Comparison of ENCODE assay signal across 18 cellular contexts in the genomic region with DNA sequence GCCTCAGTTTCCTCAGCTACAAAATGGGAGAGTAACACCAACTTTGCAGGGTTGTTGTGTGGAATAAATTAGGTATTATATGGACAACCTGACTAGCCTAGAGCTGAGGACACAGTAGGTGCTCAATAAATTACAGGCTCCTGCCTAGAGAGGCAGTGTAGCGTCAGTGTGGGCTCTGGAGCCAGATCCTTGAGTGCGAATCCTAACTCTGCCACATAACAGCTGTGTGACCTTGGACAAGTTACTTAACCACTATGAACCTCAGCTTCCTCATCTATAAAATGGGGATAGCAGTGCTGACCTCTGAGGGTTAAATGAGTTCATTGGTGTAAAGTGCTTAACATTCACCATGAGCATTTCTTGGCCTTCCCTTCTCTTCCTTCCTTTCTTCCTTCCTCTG. TPM values are rescaled to one million over a fixed set of nuclear protein-coding genes. Genes with fewer than 3 reads are reported as not detected.
DNase-seq lines count a peak whose midpoint lies in the region; ATAC-seq, FAIRE-seq and TF ChIP-seq lines count a peak whose summit lies in the region.
"Had no signal": no experiment of that assay in that cellular context is flagged by ENCODE, and none has a peak within 500 bp of the region (broad histone marks: within the 10 kb centered on the region; RNA-seq: fewer than 3 reads in every experiment).

No MANE protein-coding gene starts in this region.

- no peak overlapping the region for H3K4me2 ChIP-seq in HepG2 (ENCODE audit: low read depth, low read length)

- TF ChIP-seq EP300 in HepG2 (IDR thresholded peaks at IDR 0.05; ENCODE audit: low read depth in 2 of 2, low read length in 2 of 2) (no peak), HepG2 (CRISPR knock-in tag; IDR thresholded peaks at IDR 0.05; ENCODE audit: borderline replicate concordance) (no peak)

- DNase-seq in HepG2 (ENCODE audit: low spot score) (no peak), right lobe of liver (no peak), kidney (no peak), thyroid gland (no peak), NCI-H524 (lab: John Stamatoyannopoulos, UW) (no peak), NCI-H82 treated with DMSO at 0.1 percent for 48 hours (lab: John Stamatoyannopoulos, UW; ENCODE audit: unreplicated experiment) (no peak), activated gamma-delta T cell treated with Interleukin-2 at 50 U/mL for 16 hours (no peak)
- DNase-seq: BE2C; CD8-positive, alpha-beta T cell; COR-L47; DMS53; GF-D8; IMR-90 had no signal

- H4K20me1 ChIP-seq in HepG2 (ENCODE audit: insufficient read depth, low read length) = no peaks in the 10 kb centered on the region

- H3K36me3 ChIP-seq in HepG2 (replicated peaks in 1 of 2; ENCODE audit: control insufficient read depth in 1 of 2, insufficient read depth in 2 of 2, low read length in 2 of 2) = peaks cover 3 to 7% of the 10 kb centered on the region in 2 experiments; a peak in 2 of 5 replicates
- H3K36me3 ChIP-seq in right lobe of liver = no peaks in the 10 kb centered on the region
- peaks cover 0 to 4% of the 10 kb centered on the region in 2 donors for H3K36me3 ChIP-seq in kidney (ENCODE audit: control insufficient read depth in 1 of 2, insufficient read depth in 2 of 2, low read length in 2 of 2)
- no peaks in the 10 kb centered on the region for H3K36me3 ChIP-seq in thyroid gland
- H3K36me3 ChIP-seq: BE2C had no signal

- H3K27ac ChIP-seq in HepG2 (ENCODE audit: extremely low read length, insufficient read depth, low read length) (no peak overlapping the region), right lobe of liver (no peak overlapping the region), VCaP (peak overlapping the region; percentile 99), kidney (ENCODE audit: low read depth in 2 of 2, low read length in 2 of 2) (peak overlapping the region; percentile 90 to 94), thyroid gland (peak overlapping the region; percentile 93 to 96 (median 94))

- in situ Hi-C loops in HepG2 (cut with HindIII; ENCODE audit: extremely low pct_ligation_motif_present, low pct_unique_long_range_greater_than_20kb) = no loop called here

- ATAC-seq in HepG2 (no peak), right lobe of liver (no peak)
- ATAC-seq: CD8-positive, alpha-beta T cell; HCT116 had no signal

- no peak for TF ChIP-seq CTCF in HepG2 (CRISPR knock-in tag; IDR thresholded peaks at IDR 0.05)
- no peak for TF ChIP-seq CTCF in right lobe of liver (IDR thresholded peaks at IDR 0.05)
- no peak for TF ChIP-seq CTCF in VCaP (conservative IDR thresholded peaks at IDR 0.05)
- TF ChIP-seq CTCF in kidney (IDR thresholded peaks at IDR 0.05; ENCODE audit: borderline replicate concordance, extremely low read depth, insufficient read depth) = no peak
- no peak for TF ChIP-seq CTCF in thyroid gland (IDR thresholded peaks at IDR 0.05)

- no peak overlapping the region for H2AFZ ChIP-seq in HepG2 (ENCODE audit: low read length)

- no peaks in the 10 kb centered on the region for H3K27me3 ChIP-seq in HepG2 (ENCODE audit: control insufficient read depth in 1 of 2, insufficient read depth in 2 of 2, low read length in 2 of 2)
- H3K27me3 ChIP-seq in right lobe of liver = no peaks in the 10 kb centered on the region
- no peaks in the 10 kb centered on the region for H3K27me3 ChIP-seq in thyroid gland
- H3K27me3 ChIP-seq: BE2C had no signal

- POLR2A ChIA-PET in HepG2 (lab: Yijun Ruan, JAX) = no interaction called here

- H3K9me3 ChIP-seq in HepG2 (ENCODE audit: low read length) (no peaks in the 10 kb centered on the region), right lobe of liver (no peaks in the 10 kb centered on the region), kidney (ENCODE audit: control insufficient read depth in 1 of 2, low read length in 2 of 2) (no peaks in the 10 kb centered on the region), thyroid gland (no peaks in the 10 kb centered on the region)
- H3K9me3 ChIP-seq: BE2C had no signal

- FAIRE-seq in HepG2 (lab: Jason Lieb, UNC) (no peak), kidney (lab: Jason Lieb, UNC) (no peak)
- FAIRE-seq: A204.1, H54 had no signal

- H3K4me1 ChIP-seq in HepG2 (ENCODE audit: insufficient read depth, low read length) = peaks cover 19% of the 10 kb centered on the region
- H3K4me1 ChIP-seq in right lobe of liver = peaks cover 0 to 12% (median 4%) of the 10 kb centered on the region in 4 donors
- peaks cover 31 to 48% of the 10 kb centered on the region in 2 donors for H3K4me1 ChIP-seq in kidney (ENCODE audit: control insufficient read depth in 1 of 2, insufficient read depth in 1 of 2, low read depth in 1 of 2, low read length in 2 of 2)
- peaks cover 82 to 90% of the 10 kb centered on the region in 2 donors for H3K4me1 ChIP-seq in thyroid gland
- H3K4me1 ChIP-seq: BE2C had no signal

- no TSS peak for BruUV-seq in HepG2 (replicated peaks; lab: Mats Ljungman, UMichigan)

- CTCF ChIA-PET in HepG2 (lab: Yijun Ruan, JAX; ENCODE audit: low intra/inter-chr PET ratio, low total read pairs) = no interaction called here

- no peak for TF ChIP-seq POLR2A in HepG2 (IDR thresholded peaks at IDR 0.05; ENCODE audit: insufficient read depth in 1 of 2, low read depth in 2 of 2, low read length in 2 of 2)
- no peak for TF ChIP-seq POLR2A in right lobe of liver (IDR thresholded peaks at IDR 0.05)
- no peak for TF ChIP-seq POLR2A in thyroid gland (IDR thresholded peaks at IDR 0.05)

- TF ChIP-seq RAD21 in HepG2 (CRISPR knock-in tag; IDR thresholded peaks at IDR 0.05) = no peak

- H3K4me3 ChIP-seq in HepG2 (replicated peaks in 1 of 3; ENCODE audit: insufficient read depth in 1 of 3, low read depth in 2 of 3, low read length in 3 of 3) (no peak overlapping the region), right lobe of liver (no peak overlapping the region), kidney (ENCODE audit: low read length in 2 of 2) (no peak overlapping the region), thyroid gland (replicated peaks in 1 of 3) (no peak overlapping the region)

- whole genome bisulfite sequencing in HepG2 (ENCODE audit: low lambda C conversion rate) = 95% methylated on average over 2 of the region's 2 CpGs
- WGBS in right lobe of liver (ENCODE audit: insufficient coverage, low coverage, low lambda C conversion rate, missing lambda C conversion rate) = 90% methylated on average over 2 of the region's 2 CpGs
- WGBS in thyroid gland, 2 donors = 89 to 100% methylated on average over 2 of the region's 2 CpGs

- no peak overlapping the region for H3K9ac ChIP-seq in HepG2 (ENCODE audit: insufficient read depth, low read depth, low read length)
- H3K9ac ChIP-seq in kidney (ENCODE audit: low read length in 2 of 2) = peak overlapping the region in 1 of 2 donors; percentile 74

- intact Hi-C loops in HepG2 (cut with micrococcal nuclease; ENCODE audit: unreplicated experiment) = no loop called here
- intact Hi-C loops in right lobe of liver (cut with DNase I) = no loop called here
- intact Hi-C loops in kidney (cut with DNase I) = no loop called here
- intact Hi-C loops in thyroid gland (cut with DNase I) = no loop called here

- no peaks in the 10 kb centered on the region for H3K79me2 ChIP-seq in HepG2 (ENCODE audit: insufficient read depth, low read length)

TF ChIP-seq in HepG2, 621 proteins besides CTCF, POLR2A, EP300 and RAD21 (continues in another document):
- TF ChIP-seq HCFC1 (IDR thresholded peaks at IDR 0.05; ENCODE audit: low read depth, low read length) = no peak
- TF ChIP-seq, protein P1, sequence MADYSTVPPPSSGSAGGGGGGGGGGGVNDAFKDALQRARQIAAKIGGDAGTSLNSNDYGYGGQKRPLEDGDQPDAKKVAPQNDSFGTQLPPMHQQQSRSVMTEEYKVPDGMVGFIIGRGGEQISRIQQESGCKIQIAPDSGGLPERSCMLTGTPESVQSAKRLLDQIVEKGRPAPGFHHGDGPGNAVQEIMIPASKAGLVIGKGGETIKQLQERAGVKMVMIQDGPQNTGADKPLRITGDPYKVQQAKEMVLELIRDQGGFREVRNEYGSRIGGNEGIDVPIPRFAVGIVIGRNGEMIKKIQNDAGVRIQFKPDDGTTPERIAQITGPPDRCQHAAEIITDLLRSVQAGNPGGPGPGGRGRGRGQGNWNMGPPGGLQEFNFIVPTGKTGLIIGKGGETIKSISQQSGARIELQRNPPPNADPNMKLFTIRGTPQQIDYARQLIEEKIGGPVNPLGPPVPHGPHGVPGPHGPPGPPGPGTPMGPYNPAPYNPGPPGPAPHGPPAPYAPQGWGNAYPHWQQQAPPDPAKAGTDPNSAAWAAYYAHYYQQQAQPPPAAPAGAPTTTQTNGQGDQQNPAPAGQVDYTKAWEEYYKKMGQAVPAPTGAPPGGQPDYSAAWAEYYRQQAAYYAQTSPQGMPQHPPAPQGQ (CRISPR knock-in tag; IDR thresholded peaks at IDR 0.05; ENCODE audit: borderline replicate concordance) = no peak
- TF ChIP-seq ZBTB20 (CRISPR knock-in tag; IDR thresholded peaks at IDR 0.05; ENCODE audit: borderline replicate concordance, low read depth) = no peak
- peak; percentile 75 for TF ChIP-seq ZNF629 (CRISPR knock-in tag; conservative IDR thresholded peaks at IDR 0.05)

RNA-seq across cellular contexts. Expression of a gene that starts 33.1 kb away (rescaled TPM):
- total RNA-seq in HepG2 (2016; rRNA removed; fragmentation: Illumina TruSeq; extraction: Trizol) (9.7 and 11.9 TPM in 2 replicates), right lobe of liver (10 to 100 TPM in 5 of 6 experiments, 1 to 10 TPM in 1; 8.0 to 38.1 (median 22.2) TPM), kidney (39.2 TPM), thyroid gland (100 to 1,000 TPM; 256 to 588 (median 506) TPM)
- 3.8 and 5.0 TPM in 2 replicates for total RNA-seq in HepG2 (2016; cell fraction: cytosol; rRNA removed; fragmentation: Illumina TruSeq; extraction: Trizol; ENCODE audit: low read depth)
- 7.8 and 12.1 TPM in 2 replicates for total RNA-seq in HepG2 (2016; cell fraction: insoluble cytoplasmic fraction; rRNA removed; fragmentation: Illumina TruSeq; extraction: Trizol)
- total RNA-seq in HepG2 (2016; cell fraction: membrane; rRNA removed; fragmentation: Illumina TruSeq; extraction: Trizol) = 9.5 and 11.5 TPM in 2 replicates
- total RNA-seq in HepG2 (2016; cell fraction: nucleus; rRNA removed; fragmentation: Illumina TruSeq; extraction: Trizol) = 13.6 and 14.7 TPM in 2 replicates
- polyA plus RNA-seq in HepG2 (2011; rRNA removed) (37.5 and 46.1 TPM in 2 replicates), kidney (ENCODE audit: insufficient read depth, low read depth, low replicate concordance) (200 TPM)
- 21.6 and 24.9 TPM in 2 replicates for polyA plus RNA-seq in HepG2 (2011; cell fraction: cytosol; rRNA removed)
- polyA plus RNA-seq in HepG2 (2011; cell fraction: nucleus; rRNA removed) = 114 and 133 TPM in 2 replicates
- polyA plus RNA-seq in HepG2 (2012) = 22.0 and 27.8 TPM in 2 replicates
- 5.3 and 7.0 TPM in 2 replicates for polyA plus RNA-seq in HepG2 (2016; cell fraction: cytosol; fragmentation: Illumina TruSeq; extraction: Trizol; ENCODE audit: low read depth)
- 17.1 and 23.0 TPM in 2 replicates for polyA plus RNA-seq in HepG2 (2016; cell fraction: insoluble cytoplasmic fraction; fragmentation: Illumina TruSeq; extraction: Trizol; ENCODE audit: low read depth)
- 14.4 and 18.4 TPM in 2 replicates for polyA plus RNA-seq in HepG2 (2016; cell fraction: membrane; fragmentation: Illumina TruSeq; extraction: Trizol; ENCODE audit: low read depth)
- polyA plus RNA-seq in HepG2 (2016; cell fraction: nucleus; fragmentation: Illumina TruSeq; extraction: Trizol; ENCODE audit: insufficient read depth, low read depth) = 58.0 and 62.8 TPM in 2 replicates
- 18.4 and 45.8 TPM in 2 replicates for polyA minus RNA-seq in HepG2 (2011; rRNA and poly(A)+ RNA removed; ENCODE audit: low replicate concordance)
- 12.8 and 14.1 TPM in 2 replicates for polyA minus RNA-seq in HepG2 (2011; cell fraction: cytosol; rRNA and poly(A)+ RNA removed)
- 20.8 and 23.4 TPM in 2 replicates for polyA minus RNA-seq in HepG2 (2011; cell fraction: nucleus; rRNA and poly(A)+ RNA removed)
- polyA plus RNA-seq: CD14-positive monocyte had no signal

Comparison
In these comparisons a context has a peak if more than half of its experiments do, and no peak if none do; other contexts are left out.
1. H3K27ac ChIP-seq: peak in VCaP (single experiment), kidney (2 of 2) and thyroid gland (3 of 3); none in HepG2 (single experiment) and right lobe of liver (0 of 3).